In genomic region chr16:678209-678857, GRCh38 we compare ENCODE assay signal across 15 cellular contexts. TPM values are rescaled to one million over a fixed set of nuclear protein-coding genes. Genes with fewer than 3 reads are reported as not detected.
DNase-seq lines count a peak whose midpoint lies in the region; ATAC-seq and TF ChIP-seq lines count a peak whose summit lies in the region.
"Had no signal": no experiment of that assay in that cellular context is flagged by ENCODE, and none has a peak within 500 bp of the region (broad histone marks: within the 10 kb centered on the region; RNA-seq: fewer than 3 reads in every experiment).

No MANE protein-coding gene starts in this region.

- H3K4me1 ChIP-seq in cardiac muscle cell (ENCODE audit: low read depth) (peaks cover 12% of the 10 kb centered on the region), breast epithelium (peaks cover 9 to 27% of the 10 kb centered on the region in 2 donors), stomach (peaks cover 49 to 78% (median 75%) of the 10 kb centered on the region in 4 donors), esophagus muscularis mucosa (peaks cover 45 to 66% (median 57%) of the 10 kb centered on the region in 4 donors)

- H3K36me3 ChIP-seq in cardiac muscle cell, result peaks cover 21% of the 10 kb centered on the region
- H3K36me3 ChIP-seq in breast epithelium, result no peaks in the 10 kb centered on the region
- H3K36me3 ChIP-seq in stomach, result peaks cover 27 to 33% (median 30%) of the 10 kb centered on the region in 4 donors
- H3K36me3 ChIP-seq in esophagus muscularis mucosa, result peaks cover 20 to 29% (median 29%) of the 10 kb centered on the region in 4 donors

- H3K9me3 ChIP-seq in cardiac muscle cell (ENCODE audit: low read depth) (no peaks in the 10 kb centered on the region), breast epithelium (no peaks in the 10 kb centered on the region), stomach (no peaks in the 10 kb centered on the region), esophagus muscularis mucosa (no peaks in the 10 kb centered on the region)
- H3K9me3 ChIP-seq: prostate gland, transverse colon had no signal

- intact Hi-C loops in left ventricle myocardium superior (cut with micrococcal nuclease), result no loop called here
- intact Hi-C loops in breast epithelium (cut with DNase I; ENCODE audit: low total_unique reads), result no loop called here
- intact Hi-C loops in stomach (cut with DNase I; ENCODE audit: low total_unique reads), result no loop called here
- intact Hi-C loops in esophagus muscularis mucosa (cut with DNase I), result no loop called here

- peak overlapping the region; percentile 92 for H3K27ac ChIP-seq in cardiac muscle cell
- peak overlapping the region; percentile 80 to 96 for H3K27ac ChIP-seq in breast epithelium
- H3K27ac ChIP-seq in stomach, result peak overlapping the region in 3 of 5 donors; percentile 62 to 95 (median 93)
- H3K27ac ChIP-seq in esophagus muscularis mucosa (replicated peaks in 1 of 4), result peak overlapping the region in 1 of 4 donors; percentile 96

- TF ChIP-seq POLR2A in breast epithelium (IDR thresholded peaks at IDR 0.05), result no peak
- no peak for TF ChIP-seq POLR2A in stomach (IDR thresholded peaks at IDR 0.05)
- TF ChIP-seq POLR2A in esophagus muscularis mucosa (IDR thresholded peaks at IDR 0.05; ENCODE audit: low read depth), result no peak

- no peak overlapping the region for H3K4me3 ChIP-seq in cardiac muscle cell
- H3K4me3 ChIP-seq in breast epithelium, result no peak overlapping the region
- H3K4me3 ChIP-seq in stomach, result no peak overlapping the region
- H3K4me3 ChIP-seq in esophagus muscularis mucosa, result no peak overlapping the region
- H3K4me3 ChIP-seq: hepatocyte had no signal

- 71 to 78% (median 75%) methylated on average over 13 to 21 of the region's 21 CpGs for WGBS in stomach, 5 donors
- 79% methylated on average over 11 of the region's 21 CpGs for WGBS in esophagus muscularis mucosa

- H3K27me3 ChIP-seq in cardiac muscle cell (no peaks in the 10 kb centered on the region), breast epithelium (no peaks in the 10 kb centered on the region), stomach (peaks cover 0 to 18% (median 0%) of the 10 kb centered on the region in 3 donors), esophagus muscularis mucosa (peaks cover 0 to 5% (median 0%) of the 10 kb centered on the region in 4 donors)
- H3K27me3 ChIP-seq: hepatocyte, transverse colon had no signal

- DNase-seq in cardiac muscle cell (ENCODE audit: low read depth in 1 of 2, low spot score in 1 of 2), result no peak
- no peak for DNase-seq in left ventricle myocardium superior
- DNase-seq in breast epithelium (ENCODE audit: low spot score in 2 of 2), result no peak
- no peak for DNase-seq in stomach
- DNase-seq in esophagus muscularis mucosa (ENCODE audit: extremely low spot score), result no peak
- no peak for DNase-seq in superior temporal gyrus (ENCODE audit: extremely low spot score)
- DNase-seq: activated effector memory CD4-positive, alpha-beta T cell treated with anti-CD3 and anti-CD28 coated beads, Interleukin-2, amount 50 U/mL, for 16 hours; aorta; H7; NCI-H1694; Right ventricle myocardium superior; T1000; transverse colon had no signal

- ATAC-seq in left ventricle myocardium superior, result no peak

- TF ChIP-seq EP300 in stomach (IDR thresholded peaks at IDR 0.05) (no peak), esophagus muscularis mucosa (IDR thresholded peaks at IDR 0.05) (no peak)

- no peak for TF ChIP-seq CTCF in cardiac muscle cell (IDR thresholded peaks at IDR 0.05; ENCODE audit: low read depth, low read length)
- TF ChIP-seq CTCF in breast epithelium (IDR thresholded peaks at IDR 0.05), result no peak
- no peak for TF ChIP-seq CTCF in stomach (IDR thresholded peaks at IDR 0.05)
- no peak for TF ChIP-seq CTCF in esophagus muscularis mucosa (IDR thresholded peaks at IDR 0.05)

RNA-seq across cellular contexts. Expression of gene STUB1, which starts 1.9 kb away (rescaled TPM):
- total RNA-seq in cardiac muscle cell, result 176 and 207 TPM in 2 replicates
- 219 and 269 TPM in 2 replicates for polyA plus RNA-seq in cardiac muscle cell
- 144 TPM for total RNA-seq in left ventricle myocardium superior
- total RNA-seq in breast epithelium, result 100 to 1,000 TPM; 127 to 184 (median 175) TPM
- 100 to 1,000 TPM in 3 of 5 donors, 10 to 100 TPM in 2; 43.5 to 307 (median 206) TPM for total RNA-seq in stomach
- polyA plus RNA-seq in stomach, result 100 to 1,000 TPM; 123 to 183 (median 128) TPM
- 100 to 1,000 TPM; 155 to 215 (median 178) TPM for total RNA-seq in esophagus muscularis mucosa

RNA-seq across cellular contexts. Expression of gene RHBDL1, which starts 2.9 kb away (rescaled TPM):
- 3.6 and 12.9 TPM in 2 replicates for total RNA-seq in cardiac muscle cell
- 2.6 and 4.7 TPM in 2 replicates for polyA plus RNA-seq in cardiac muscle cell
- 1.9 TPM for total RNA-seq in left ventricle myocardium superior
- total RNA-seq in breast epithelium, result 1 to 10 TPM in 2 of 3 donors, under 1 TPM in 1; 0.48 to 2.3 (median 1.0) TPM
- total RNA-seq in stomach, result 10 to 100 TPM in 1 of 5 donors, 1 to 10 TPM in 2, not detected in 2; 1.3 to 48.7 (median 6.7) TPM
- 1 to 10 TPM in 2 of 3 donors, not detected in 1; 2.1 to 3.3 TPM for polyA plus RNA-seq in stomach
- total RNA-seq in esophagus muscularis mucosa, result 1 to 10 TPM in 1 of 4 donors, under 1 TPM in 3; 0.17 to 2.0 (median 0.66) TPM

RNA-seq across cellular contexts. Expression of gene JMJD8, which starts 5.8 kb away (rescaled TPM):
- total RNA-seq in cardiac muscle cell, result 105 and 134 TPM in 2 replicates
- 107 and 118 TPM in 2 replicates for polyA plus RNA-seq in cardiac muscle cell
- 49.0 TPM for total RNA-seq in left ventricle myocardium superior
- 10 to 100 TPM; 67.2 to 83.4 (median 67.5) TPM for total RNA-seq in breast epithelium
- 100 to 1,000 TPM in 4 of 5 donors, 10 to 100 TPM in 1; 24.2 to 229 (median 123) TPM for total RNA-seq in stomach
- 10 to 100 TPM; 27.6 to 44.2 (median 31.9) TPM for polyA plus RNA-seq in stomach
- total RNA-seq in esophagus muscularis mucosa, result 100 to 1,000 TPM in 1 of 4 donors, 10 to 100 TPM in 3; 73.2 to 114 (median 88.1) TPM

RNA-seq across cellular contexts. Expression of gene RHOT2, which starts 10.4 kb away (rescaled TPM):
- total RNA-seq in cardiac muscle cell (251 and 305 TPM in 2 replicates), left ventricle myocardium superior (88.8 TPM), breast epithelium (10 to 100 TPM; 39.4 to 90.8 (median 66.9) TPM), stomach (100 to 1,000 TPM in 3 of 5 donors, 10 to 100 TPM in 2; 41.5 to 574 (median 171) TPM), esophagus muscularis mucosa (10 to 100 TPM; 34.5 to 67.5 (median 58.6) TPM)
- polyA plus RNA-seq in cardiac muscle cell (294 and 315 TPM in 2 replicates), stomach (100 to 1,000 TPM in 1 of 3 donors, 10 to 100 TPM in 2; 68.1 to 151 (median 68.8) TPM)

RNA-seq across cellular contexts. Expression of gene WDR24, which starts 11.9 kb away (rescaled TPM):
- 17.6 and 23.3 TPM in 2 replicates for total RNA-seq in cardiac muscle cell
- 22.8 and 31.0 TPM in 2 replicates for polyA plus RNA-seq in cardiac muscle cell
- total RNA-seq in left ventricle myocardium superior, result 8.3 TPM
- 1 to 10 TPM; 7.2 to 9.2 (median 8.8) TPM for total RNA-seq in breast epithelium
- total RNA-seq in stomach, result 10 to 100 TPM in 4 of 5 donors, 1 to 10 TPM in 1; 2.0 to 72.3 (median 27.4) TPM
- 1 to 10 TPM; 4.7 to 6.7 (median 5.7) TPM for polyA plus RNA-seq in stomach
- total RNA-seq in esophagus muscularis mucosa, result 10 to 100 TPM in 2 of 4 donors, 1 to 10 TPM in 2; 7.0 to 14.9 (median 11.1) TPM
